Comparison of ENCODE assay signal across 8 cellular contexts in the genomic region with DNA sequence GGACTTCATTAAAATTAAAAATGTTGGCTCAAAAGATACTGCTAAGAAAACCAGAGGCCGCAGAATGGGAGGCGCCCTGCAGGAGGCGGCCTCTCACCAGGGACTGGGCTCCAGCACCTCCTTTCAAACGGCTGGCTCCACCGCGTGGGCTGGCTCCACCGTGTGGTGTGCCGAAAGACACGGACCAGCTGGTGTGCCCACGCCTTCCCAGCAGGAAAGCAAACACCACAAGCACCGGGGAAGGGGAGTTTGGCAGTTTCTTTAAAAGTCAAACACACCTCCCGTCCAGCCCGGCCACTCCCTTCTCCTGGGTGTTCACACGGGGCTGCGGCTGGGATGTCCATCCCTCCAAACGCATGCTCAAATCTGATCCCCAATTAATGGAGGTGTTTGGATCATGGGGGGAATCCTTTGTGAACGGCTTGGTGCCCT. TPM values are rescaled to one million over a fixed set of nuclear protein-coding genes. Genes with fewer than 3 reads are reported as not detected.
DNase-seq lines count a peak whose midpoint lies in the region.

No MANE protein-coding gene starts in this region.

- H2AK5ac ChIP-seq in trophoblast cell (ENCODE audit: low read length) = no peak overlapping the region

- H3K36me3 Mint-ChIP-seq in activated T-helper 1 cell treated with anti-CD3 and anti-CD28 coated beads, Interleukin-12 subunit alpha, Interleukin-12 subunit beta, Interleukin-2, Interleukin-4 antibody, amounts not matched to agents 30 ng/mL and 10 ng/mL and 1 ng/mL, durations not matched to agents 14 hours and 24 hours and 36 hours (ENCODE audit: low read depth) = peaks cover 15% of the 10 kb centered on the region

- H2BK120ac ChIP-seq in trophoblast cell (ENCODE audit: insufficient read depth, low read length, poor library complexity) = no peak overlapping the region

- H4K91ac ChIP-seq in trophoblast cell (ENCODE audit: low read depth, low read length) = no peak overlapping the region

- H3K18ac ChIP-seq in trophoblast cell (ENCODE audit: low read length) = no peak overlapping the region

- no peak overlapping the region for H4K12ac ChIP-seq in trophoblast cell (ENCODE audit: low read depth, low read length)

- H2BK5ac ChIP-seq in trophoblast cell (ENCODE audit: low read depth, low read length, poor library complexity) = no peak overlapping the region

- DNase-seq in activated gamma-delta T cell treated with Interleukin-2 at 50 U/mL for 16 hours (peak; percentile 26), activated gamma-delta T cell (lab: John Stamatoyannopoulos, UW) (no peak), NCI-H748 (lab: John Stamatoyannopoulos, UW; ENCODE audit: unreplicated experiment) (peak; percentile 77), fibroblast of the conjunctiva (ENCODE audit: low read depth) (peak; percentile 43), trophoblast cell (peak; percentile 40 to 41), globus pallidus (ENCODE audit: low spot score) (no peak), retina (no peak)
- DNase-seq in activated T-helper 1 cell treated with anti-CD3 and anti-CD28 coated beads, Interleukin-12 subunit alpha, Interleukin-12 subunit beta, Interleukin-2, Interleukin-4 antibody, amounts not matched to agents 30 ng/mL and 10 ng/mL and 1 ng/mL, durations not matched to agents 14 hours and 24 hours and 36 hours (ENCODE audit: low spot score) = peak; percentile 22

- no peak overlapping the region for H3K4me3 Mint-ChIP-seq in activated T-helper 1 cell treated with anti-CD3 and anti-CD28 coated beads, Interleukin-12 subunit alpha, Interleukin-12 subunit beta, Interleukin-2, Interleukin-4 antibody, amounts not matched to agents 30 ng/mL and 10 ng/mL and 1 ng/mL, durations not matched to agents 14 hours and 24 hours and 36 hours

- no peaks in the 10 kb centered on the region for H3K27me3 Mint-ChIP-seq in activated T-helper 1 cell treated with anti-CD3 and anti-CD28 coated beads, Interleukin-12 subunit alpha, Interleukin-12 subunit beta, Interleukin-2, Interleukin-4 antibody, amounts not matched to agents 30 ng/mL and 10 ng/mL and 1 ng/mL, durations not matched to agents 14 hours and 24 hours and 36 hours (ENCODE audit: insufficient read depth)

- no peaks in the 10 kb centered on the region for H3K79me1 ChIP-seq in trophoblast cell (ENCODE audit: low read length)

- no peak overlapping the region for H3K27ac ChIP-seq in trophoblast cell (ENCODE audit: low read depth, low read length)

- no peaks in the 10 kb centered on the region for H3K4me1 ChIP-seq in trophoblast cell (ENCODE audit: control insufficient read depth in 1 of 2, insufficient read depth in 2 of 2, low read length in 2 of 2)

- peaks cover 8% of the 10 kb centered on the region for H3K4me1 Mint-ChIP-seq in activated T-helper 1 cell treated with anti-CD3 and anti-CD28 coated beads, Interleukin-12 subunit alpha, Interleukin-12 subunit beta, Interleukin-2, Interleukin-4 antibody, amounts not matched to agents 30 ng/mL and 10 ng/mL and 1 ng/mL, durations not matched to agents 14 hours and 24 hours and 36 hours (ENCODE audit: low read depth)

- no peak overlapping the region for H3K9ac ChIP-seq in trophoblast cell (ENCODE audit: low read length)

- H3K27ac Mint-ChIP-seq in activated T-helper 1 cell treated with anti-CD3 and anti-CD28 coated beads, Interleukin-12 subunit alpha, Interleukin-12 subunit beta, Interleukin-2, Interleukin-4 antibody, amounts not matched to agents 30 ng/mL and 10 ng/mL and 1 ng/mL, durations not matched to agents 14 hours and 24 hours and 36 hours = no peak overlapping the region

- H3K4ac ChIP-seq in trophoblast cell (ENCODE audit: low read depth, low read length) = no peak overlapping the region

- H3K27me3 ChIP-seq in trophoblast cell (ENCODE audit: insufficient read depth, low read length) = no peaks in the 10 kb centered on the region

- no peak overlapping the region for H4K8ac ChIP-seq in trophoblast cell (ENCODE audit: low read depth, low read length)

- no peak overlapping the region for H3K23ac ChIP-seq in trophoblast cell (ENCODE audit: low read length)

- H3K79me2 ChIP-seq in trophoblast cell (ENCODE audit: control insufficient read depth, insufficient read depth, low read length, poor library complexity) = no peaks in the 10 kb centered on the region

- H3K4me2 ChIP-seq in trophoblast cell (ENCODE audit: low read length) = no peak overlapping the region

- peaks cover 34 to 42% of the 10 kb centered on the region in 2 experiments for H3K36me3 ChIP-seq in trophoblast cell (ENCODE audit: control insufficient read depth in 1 of 2, insufficient read depth in 2 of 2, low read length in 2 of 2)

- H3K4me3 ChIP-seq in trophoblast cell (ENCODE audit: low read depth, low read length) = peak overlapping the region; percentile 36

- WGBS in trophoblast cell (ENCODE audit: extremely low coverage, insufficient coverage, insufficient read length) = no CpG with 5 or more reads among the region's 17 CpGs

- H2AFZ ChIP-seq in trophoblast cell (ENCODE audit: insufficient read depth, low read length, poor library complexity) = no peak overlapping the region

- intact Hi-C loops in activated T-helper 1 cell treated with anti-CD3 and anti-CD28 coated beads, Interleukin-12 subunit alpha, Interleukin-12 subunit beta, Interleukin-2, Interleukin-4 antibody, amounts not matched to agents 30 ng/mL and 10 ng/mL and 1 ng/mL, durations not matched to agents 14 hours and 24 hours and 36 hours (cut with micrococcal nuclease) = loop anchor here (5.0 kb wide), 1 partner anchor 115 kb away; no protein-coding TSS in a partner anchor

- no peak overlapping the region for H3K14ac ChIP-seq in trophoblast cell (ENCODE audit: low read length)

- H2BK12ac ChIP-seq in trophoblast cell (ENCODE audit: low read length) = no peak overlapping the region

- H3K9me3 Mint-ChIP-seq in activated T-helper 1 cell treated with anti-CD3 and anti-CD28 coated beads, Interleukin-12 subunit alpha, Interleukin-12 subunit beta, Interleukin-2, Interleukin-4 antibody, amounts not matched to agents 30 ng/mL and 10 ng/mL and 1 ng/mL, durations not matched to agents 14 hours and 24 hours and 36 hours = no peaks in the 10 kb centered on the region

- peaks cover 3% of the 10 kb centered on the region for H3K9me3 ChIP-seq in trophoblast cell (ENCODE audit: insufficient read depth, low read depth, low read length)

RNA-seq across cellular contexts. Expression of a gene that starts 13.9 kb away (rescaled TPM):
- 57.8 and 58.7 TPM in 2 replicates for total RNA-seq in activated T-helper 1 cell treated with anti-CD3 and anti-CD28 coated beads, Interleukin-12 subunit alpha, Interleukin-12 subunit beta, Interleukin-2, Interleukin-4 antibody, amounts not matched to agents 30 ng/mL and 10 ng/mL and 1 ng/mL, durations not matched to agents 14 hours and 24 hours and 36 hours
- polyA plus RNA-seq in trophoblast cell (2013) = 28.3 and 29.1 TPM in 2 replicates

RNA-seq across cellular contexts. Expression of a gene that starts 14.3 kb away (rescaled TPM):
- 19.4 and 20.2 TPM in 2 replicates for total RNA-seq in activated T-helper 1 cell treated with anti-CD3 and anti-CD28 coated beads, Interleukin-12 subunit alpha, Interleukin-12 subunit beta, Interleukin-2, Interleukin-4 antibody, amounts not matched to agents 30 ng/mL and 10 ng/mL and 1 ng/mL, durations not matched to agents 14 hours and 24 hours and 36 hours
- 16.4 and 16.6 TPM in 2 replicates for polyA plus RNA-seq in trophoblast cell (2013)

RNA-seq across cellular contexts. Expression of a gene that starts 19.2 kb away (rescaled TPM):
- not detected in 2 replicates for total RNA-seq in activated T-helper 1 cell treated with anti-CD3 and anti-CD28 coated beads, Interleukin-12 subunit alpha, Interleukin-12 subunit beta, Interleukin-2, Interleukin-4 antibody, amounts not matched to agents 30 ng/mL and 10 ng/mL and 1 ng/mL, durations not matched to agents 14 hours and 24 hours and 36 hours
- 0.01 TPM in 1 of 2 replicates, not detected in the other for polyA plus RNA-seq in trophoblast cell (2013)

RNA-seq across cellular contexts. Expression of a gene that starts 30.0 kb away (rescaled TPM):
- total RNA-seq in activated T-helper 1 cell treated with anti-CD3 and anti-CD28 coated beads, Interleukin-12 subunit alpha, Interleukin-12 subunit beta, Interleukin-2, Interleukin-4 antibody, amounts not matched to agents 30 ng/mL and 10 ng/mL and 1 ng/mL, durations not matched to agents 14 hours and 24 hours and 36 hours = 81.6 and 82.8 TPM in 2 replicates
- polyA plus RNA-seq in trophoblast cell (2013) = 44.4 and 44.6 TPM in 2 replicates

RNA-seq across cellular contexts. Expression of a gene that starts 30.4 kb away (rescaled TPM):
- total RNA-seq in activated T-helper 1 cell treated with anti-CD3 and anti-CD28 coated beads, Interleukin-12 subunit alpha, Interleukin-12 subunit beta, Interleukin-2, Interleukin-4 antibody, amounts not matched to agents 30 ng/mL and 10 ng/mL and 1 ng/mL, durations not matched to agents 14 hours and 24 hours and 36 hours = 30.3 and 30.8 TPM in 2 replicates
- 33.2 and 35.2 TPM in 2 replicates for polyA plus RNA-seq in trophoblast cell (2013)

Comparison
In these comparisons a context has a peak if more than half of its experiments do, and no peak if none do; other contexts are left out.
1. DNase-seq: peak in activated gamma-delta T cell treated with Interleukin-2 at 50 U/mL for 16 hours (single experiment), NCI-H748 (single experiment), activated T-helper 1 cell treated with anti-CD3 and anti-CD28 coated beads, Interleukin-12 subunit alpha, Interleukin-12 subunit beta, Interleukin-2, Interleukin-4 antibody, amounts not matched to agents 30 ng/mL and 10 ng/mL and 1 ng/mL, durations not matched to agents 14 hours and 24 hours and 36 hours (single experiment), fibroblast of the conjunctiva (single experiment) and trophoblast cell (2 of 2); none in activated gamma-delta T cell (single experiment), globus pallidus (single experiment) and retina (single experiment).